8 cellular contexts compared by ENCODE assay signal in the genomic region with DNA sequence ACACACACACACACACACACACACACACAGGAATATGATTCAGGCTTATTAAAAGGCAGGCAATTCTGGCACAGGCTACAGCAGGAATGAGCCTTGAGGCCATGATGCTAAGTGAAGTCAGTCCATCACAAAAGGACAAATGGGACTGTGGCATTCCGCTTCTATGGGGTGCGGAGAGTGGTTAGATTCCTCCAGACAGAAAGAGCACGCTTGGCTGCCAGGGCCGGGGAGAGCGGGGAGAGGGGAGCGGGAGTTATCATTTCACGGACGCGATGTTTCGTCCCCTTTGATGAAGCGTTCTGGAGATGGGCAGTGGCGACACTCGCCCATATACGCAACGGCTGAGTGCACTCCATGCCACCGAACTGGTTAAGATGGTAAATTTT.
A peak's percentile ranks its signal among the peaks of the same experiment; 100 is the strongest.
DNase-seq lines count a peak whose midpoint lies in the region; ATAC-seq, FAIRE-seq and TF ChIP-seq lines count a peak whose summit lies in the region.

No MANE protein-coding gene starts in this region.

- TF ChIP-seq POLR2A in H54 (IDR thresholded peaks at IDR 0.05; ENCODE audit: low read depth, low read length), result no peak

- H3K9ac ChIP-seq in subcutaneous abdominal adipose tissue (ENCODE audit: low read length in 5 of 5), result peak overlapping the region in 4 of 5 donors; percentile 51 to 74 (median 57)

- no peak for FAIRE-seq in H54 (lab: Jason Lieb, UNC)

- H3K4me1 ChIP-seq in subcutaneous abdominal adipose tissue (ENCODE audit: control insufficient read depth in 5 of 5, insufficient read depth in 5 of 5, low read length in 5 of 5), result peaks cover 0 to 13% (median 12%) of the 10 kb centered on the region in 5 donors

- peaks cover 0 to 3% (median 0%) of the 10 kb centered on the region in 5 donors for H3K27me3 ChIP-seq in subcutaneous abdominal adipose tissue (ENCODE audit: control insufficient read depth in 5 of 5, insufficient read depth in 4 of 5, low read length in 5 of 5)

- H3K27ac ChIP-seq in coronary artery (peak overlapping the region; percentile 72 to 80), subcutaneous abdominal adipose tissue (ENCODE audit: low read depth, low read length) (no peak overlapping the region)

- H3K4me3 ChIP-seq in coronary artery (peak overlapping the region; percentile 76), subcutaneous abdominal adipose tissue (ENCODE audit: low read depth in 1 of 5, low read length in 5 of 5) (peak overlapping the region; percentile 66 to 75 (median 72))

- H3K9me3 ChIP-seq in subcutaneous abdominal adipose tissue (ENCODE audit: control insufficient read depth in 5 of 5, low read length in 5 of 5), result peaks cover 0 to 10% (median 8%) of the 10 kb centered on the region in 5 donors

- DNase-seq in ELF-1 (ENCODE audit: low read depth, low spot score) (peak; percentile 71), NCI-H345 treated with DMSO at 0.1 percent for 48 hours (lab: John Stamatoyannopoulos, UW; ENCODE audit: unreplicated experiment) (peak; percentile 24), coronary artery (ENCODE audit: low spot score) (no peak), left kidney (ENCODE audit: low read depth, low spot score) (peak; percentile 81), H54 (ENCODE audit: insufficient read length, low spot score) (no peak)

- peak; percentile 19 for ATAC-seq in GM21619 (IDR thresholded peaks at IDR 0.05; ENCODE audit: unreplicated experiment)
- no peak for ATAC-seq in HG03097 (IDR thresholded peaks at IDR 0.05; ENCODE audit: low FRiP score, unreplicated experiment)

- no peak for TF ChIP-seq CTCF in coronary artery (IDR thresholded peaks at IDR 0.05)

- no peaks in the 10 kb centered on the region for H3K36me3 ChIP-seq in subcutaneous abdominal adipose tissue (ENCODE audit: control insufficient read depth in 5 of 5, insufficient read depth in 5 of 5, low read length in 5 of 5)

Comparison
In these comparisons a context has a peak if more than half of its experiments do, and no peak if none do; other contexts are left out.
1. DNase-seq: peak in ELF-1 (single experiment), NCI-H345 treated with DMSO at 0.1 percent for 48 hours (single experiment) and left kidney (single experiment); none in coronary artery (single experiment) and H54 (single experiment).